Comparison of ENCODE assay signal across 18 cellular contexts in genomic region chr12:82407481-82407880, GRCh38. TPM values are rescaled to one million over a fixed set of nuclear protein-coding genes. Genes with fewer than 3 reads are reported as not detected.
DNase-seq lines count a peak whose midpoint lies in the region; ATAC-seq, FAIRE-seq and TF ChIP-seq lines count a peak whose summit lies in the region.
"Had no signal": no experiment of that assay in that cellular context is flagged by ENCODE, and none has a peak within 500 bp of the region (broad histone marks: within the 10 kb centered on the region; RNA-seq: fewer than 3 reads in every experiment).

No MANE protein-coding gene starts in this region.

- CTCF ChIA-PET in Calu3 (lab: Charles Lee): no interaction called here
- CTCF ChIA-PET in endothelial cell of umbilical vein (lab: Charles Lee): no interaction called here

- H3K4me2 ChIP-seq in endothelial cell of umbilical vein (ENCODE audit: insufficient read depth, low read length): peak overlapping the region; percentile 79

- H3K4me3 Mint-ChIP-seq in Calu3 (ENCODE audit: low read depth, unreplicated experiment): peak overlapping the region; percentile 43
- H3K4me3 Mint-ChIP-seq: B cell; CD4-positive, alpha-beta T cell had no signal

- H3K36me3 Mint-ChIP-seq in Calu3 (ENCODE audit: insufficient read depth, unreplicated experiment): no peaks in the 10 kb centered on the region

- no peaks in the 10 kb centered on the region for H3K27me3 Mint-ChIP-seq in Calu3 (ENCODE audit: unreplicated experiment)
- H3K27me3 Mint-ChIP-seq: B cell; CD4-positive, alpha-beta T cell had no signal

- H3K36me3 ChIP-seq in adipocyte (ENCODE audit: control insufficient read depth, insufficient read depth, low read length, severe bottlenecking) (peaks cover 11% of the 10 kb centered on the region), endothelial cell of umbilical vein (ENCODE audit: control insufficient read depth in 2 of 2, extremely low read depth in 1 of 2, insufficient read depth in 2 of 2, low read length in 2 of 2) (no peaks in the 10 kb centered on the region), upper lobe of right lung (no peaks in the 10 kb centered on the region)

- POLR2A ChIA-PET in endothelial cell of umbilical vein (lab: Charles Lee): no interaction called here

- no peak for TF ChIP-seq POLR2A in endothelial cell of umbilical vein (IDR thresholded peaks at IDR 0.05; ENCODE audit: low read depth, low read length)

- intact Hi-C loops in Calu3 (cut with micrococcal nuclease; ENCODE audit: unreplicated experiment) (no loop called here), endothelial cell of umbilical vein (cut with micrococcal nuclease) (loop anchor here (5.0 kb wide), 1 partner anchor 70 kb away; no protein-coding TSS in a partner anchor), upper lobe of right lung (cut with DNase I) (no loop called here)

- BruUV-seq in Calu3 (replicated peaks; lab: Mats Ljungman, UMichigan): no TSS peak
- BruUV-seq in endothelial cell of umbilical vein (replicated peaks; lab: Mats Ljungman, UMichigan): no TSS peak

- no peaks in the 10 kb centered on the region for H3K9me3 ChIP-seq in adipocyte (ENCODE audit: control insufficient read depth, low read length)
- H3K9me3 ChIP-seq in endothelial cell of umbilical vein (replicated peaks; ENCODE audit: control insufficient read depth, insufficient read depth, low read length): no peaks in the 10 kb centered on the region
- no peaks in the 10 kb centered on the region for H3K9me3 ChIP-seq in upper lobe of right lung

- peak overlapping the region; percentile 71 for H3K27ac Mint-ChIP-seq in Calu3 (ENCODE audit: unreplicated experiment)
- H3K27ac Mint-ChIP-seq: B cell; CD4-positive, alpha-beta T cell had no signal

- H3K27ac ChIP-seq in endothelial cell of umbilical vein (ENCODE audit: insufficient read depth, low read depth, low read length): peak overlapping the region; percentile 62
- no peak overlapping the region for H3K27ac ChIP-seq in upper lobe of right lung
- H3K27ac ChIP-seq: GM23248 had no signal

- no peaks in the 10 kb centered on the region for H3K79me2 ChIP-seq in endothelial cell of umbilical vein (ENCODE audit: control insufficient read depth, insufficient read depth, low read length)

- H3K9me3 Mint-ChIP-seq in Calu3 (ENCODE audit: low read depth, unreplicated experiment): no peaks in the 10 kb centered on the region
- H3K9me3 Mint-ChIP-seq: CD4-positive, alpha-beta T cell had no signal

- H4K20me1 ChIP-seq in endothelial cell of umbilical vein (replicated peaks; ENCODE audit: control insufficient read depth, extremely low read depth, insufficient read depth, low read length): no peaks in the 10 kb centered on the region

- H3K9ac ChIP-seq in adipocyte (ENCODE audit: low read length) (no peak overlapping the region), endothelial cell of umbilical vein (replicated peaks; ENCODE audit: extremely low read depth, insufficient read depth, low read length) (peak overlapping the region; percentile 25)
- H3K9ac ChIP-seq: GM23248 had no signal

- dilution Hi-C loops in endothelial cell of umbilical vein (cut with MboI; ENCODE audit: extremely low pct_ligation_motif_present, low sequenced_read_pairs): no loop called here

- no peaks in the 10 kb centered on the region for H3K9me1 ChIP-seq in endothelial cell of umbilical vein (replicated peaks; ENCODE audit: control insufficient read depth, extremely low read depth, insufficient read depth, low read length)

- H2AFZ ChIP-seq in endothelial cell of umbilical vein (ENCODE audit: low read depth, low read length): peak overlapping the region; percentile 64
- H2AFZ ChIP-seq: GM23248 had no signal

- H3K4me3 ChIP-seq in adipocyte (ENCODE audit: low read length) (no peak overlapping the region), endothelial cell of umbilical vein (replicated peaks in 1 of 3; ENCODE audit: insufficient read depth in 1 of 3, low read depth in 1 of 3, low read length in 3 of 3) (peak overlapping the region in 1 of 3 experiments; percentile 7), upper lobe of right lung (no peak overlapping the region)
- H3K4me3 ChIP-seq: GM12878, GM23248 had no signal

- FAIRE-seq in endothelial cell of umbilical vein (lab: Jason Lieb, UNC): peak; percentile 44
- FAIRE-seq: A204.1, GM12878, GM18507, H54 had no signal

- no peaks in the 10 kb centered on the region for H3K4me1 ChIP-seq in adipocyte (ENCODE audit: control insufficient read depth, insufficient read depth, low read length)
- H3K4me1 ChIP-seq in endothelial cell of umbilical vein (ENCODE audit: control insufficient read depth, extremely low read depth, insufficient read depth, low read length): peaks cover 28% of the 10 kb centered on the region
- H3K4me1 ChIP-seq in upper lobe of right lung: no peaks in the 10 kb centered on the region

- TF ChIP-seq CTCF in Calu3 (IDR thresholded peaks at IDR 0.05; ENCODE audit: unreplicated experiment) (no peak), endothelial cell of umbilical vein (IDR thresholded peaks at IDR 0.05; ENCODE audit: extremely low read depth in 1 of 2, insufficient read depth in 1 of 2, low read depth in 1 of 2, low read length in 2 of 2) (no peak), omental fat pad (IDR thresholded peaks at IDR 0.05) (no peak), upper lobe of right lung (IDR thresholded peaks at IDR 0.05) (no peak)

- peak; percentile 78 for ATAC-seq in omental fat pad (ENCODE audit: low FRiP score)
- no peak for ATAC-seq in upper lobe of right lung
- ATAC-seq in GM21447 (IDR thresholded peaks at IDR 0.05; ENCODE audit: unreplicated experiment): no peak
- ATAC-seq: GM12878, HCT116 had no signal

- no peak for DNase-seq in Calu3
- DNase-seq in adipocyte (ENCODE audit: low read depth): peak; percentile 12
- DNase-seq in endothelial cell of umbilical vein (ENCODE audit: low read depth, low spot score): peak; percentile 95
- DNase-seq in omental fat pad (ENCODE audit: low spot score): no peak
- DNase-seq in NCI-H2107 treated with DMSO at 0.1 percent for 48 hours (lab: John Stamatoyannopoulos, UW; ENCODE audit: unreplicated experiment): no peak
- no peak for DNase-seq in upper lobe of right lung
- no peak for DNase-seq in stimulated activated CD4-positive, alpha-beta T cell treated with anti-CD3 and anti-CD28 coated beads, Interleukin-4, amount 100 ng/mL, for 4 hours
- DNase-seq: C1 segment of cervical spinal cord; CD4-positive, alpha-beta T cell; DMS79; GM23248 had no signal

- peaks cover 45% of the 10 kb centered on the region for H3K4me1 Mint-ChIP-seq in Calu3 (ENCODE audit: low read depth, unreplicated experiment)
- H3K4me1 Mint-ChIP-seq: B cell had no signal

- H3K27me3 ChIP-seq in adipocyte (replicated peaks; ENCODE audit: control insufficient read depth, insufficient read depth, low read length): no peaks in the 10 kb centered on the region
- no peaks in the 10 kb centered on the region for H3K27me3 ChIP-seq in endothelial cell of umbilical vein (ENCODE audit: control insufficient read depth in 2 of 2, insufficient read depth in 2 of 2, low read length in 2 of 2)
- H3K27me3 ChIP-seq in upper lobe of right lung: no peaks in the 10 kb centered on the region

TF ChIP-seq in endothelial cell of umbilical vein, 7 proteins besides CTCF, POLR2A, EP300 and RAD21:
- TF ChIP-seq MAX (IDR thresholded peaks at IDR 0.05; ENCODE audit: insufficient read depth, insufficient read length): no peak
- TF ChIP-seq GATA2 (IDR thresholded peaks at IDR 0.05; ENCODE audit: insufficient read depth, insufficient read length, low read depth, low read length): peak; percentile 61
- no peak for TF ChIP-seq POLR2AphosphoS5 (IDR thresholded peaks at IDR 0.05; ENCODE audit: insufficient read depth, low read depth, low read length)
- peak; percentile 21 for TF ChIP-seq JUN (IDR thresholded peaks at IDR 0.05; ENCODE audit: borderline replicate concordance, insufficient read depth, insufficient read length, low read depth)

RNA-seq across cellular contexts. Expression of gene METTL25, which starts 49.2 kb away (rescaled TPM):
- total RNA-seq in Calu3 (2022): 6.7 and 7.2 TPM in 2 replicates
- 8.5 and 10.4 TPM in 2 replicates for total RNA-seq in endothelial cell of umbilical vein
- polyA plus RNA-seq in endothelial cell of umbilical vein: 3.2 and 6.5 TPM in 2 replicates
- 7.6 and 7.7 TPM in 2 replicates for polyA plus RNA-seq in endothelial cell of umbilical vein (2011; cell fraction: cytosol; rRNA removed)
- 8.2 and 9.7 TPM in 2 replicates for polyA plus RNA-seq in endothelial cell of umbilical vein (2011; cell fraction: nucleus; rRNA removed)
- polyA plus RNA-seq in endothelial cell of umbilical vein (2012): 8.4 and 13.7 TPM in 2 replicates
- 10.7 and 11.0 TPM in 2 replicates for polyA minus RNA-seq in endothelial cell of umbilical vein
- polyA minus RNA-seq in endothelial cell of umbilical vein (2011; cell fraction: cytosol; rRNA and poly(A)+ RNA removed): 2.6 TPM
- polyA minus RNA-seq in endothelial cell of umbilical vein (2011; cell fraction: nucleus; rRNA and poly(A)+ RNA removed): 26.4 and 32.4 TPM in 2 replicates
- total RNA-seq in omental fat pad: 10 to 100 TPM; 10.2 to 20.0 (median 14.4) TPM
- 15.1 TPM for total RNA-seq in upper lobe of right lung

RNA-seq across cellular contexts. Expression of gene CCDC59, which starts 49.3 kb away (rescaled TPM):
- total RNA-seq in Calu3 (2022) (51.7 and 55.8 TPM in 2 replicates), endothelial cell of umbilical vein (45.4 and 50.7 TPM in 2 replicates), omental fat pad (10 to 100 TPM; 55.2 to 76.6 (median 73.2) TPM), upper lobe of right lung (35.7 TPM)
- polyA plus RNA-seq in endothelial cell of umbilical vein: 6.9 and 12.1 TPM in 2 replicates
- polyA plus RNA-seq in endothelial cell of umbilical vein (2011; cell fraction: cytosol; rRNA removed): 23.5 and 24.1 TPM in 2 replicates
- 22.2 and 29.5 TPM in 2 replicates for polyA plus RNA-seq in endothelial cell of umbilical vein (2011; cell fraction: nucleus; rRNA removed)
- 53.1 and 58.4 TPM in 2 replicates for polyA plus RNA-seq in endothelial cell of umbilical vein (2012)
- 3.0 and 6.3 TPM in 2 replicates for polyA minus RNA-seq in endothelial cell of umbilical vein
- 15.4 TPM for polyA minus RNA-seq in endothelial cell of umbilical vein (2011; cell fraction: cytosol; rRNA and poly(A)+ RNA removed)
- polyA minus RNA-seq in endothelial cell of umbilical vein (2011; cell fraction: nucleus; rRNA and poly(A)+ RNA removed): 19.1 and 21.1 TPM in 2 replicates

Comparison
In these comparisons a context has a peak if more than half of its experiments do, and no peak if none do; other contexts are left out.
1. DNase-seq: peak in adipocyte (single experiment) and endothelial cell of umbilical vein (single experiment); none in Calu3 (single experiment), omental fat pad (single experiment), NCI-H2107 treated with DMSO at 0.1 percent for 48 hours (single experiment), upper lobe of right lung (single experiment) and stimulated activated CD4-positive, alpha-beta T cell treated with anti-CD3 and anti-CD28 coated beads, Interleukin-4, amount 100 ng/mL, for 4 hours (0 of 2).